28 cellular contexts compared by ENCODE assay signal in genomic region chr15:76945494-76945893, GRCh38. TPM values are rescaled to one million over a fixed set of nuclear protein-coding genes. Genes with fewer than 3 reads are reported as not detected.
"Had no signal": no experiment of that assay in that cellular context is flagged by ENCODE, and none has a peak within 500 bp of the region (broad histone marks: within the 10 kb centered on the region; RNA-seq: fewer than 3 reads in every experiment).

No MANE protein-coding gene starts in this region.

- H3K27ac ChIP-seq: left ventricle myocardium inferior, parathyroid adenoma, upper lobe of left lung had no signal

- H3K4me3 Mint-ChIP-seq: activated B cell treated with CpG ODN at 0.5 μM for 24 hours; activated CD4-positive, alpha-beta T cell treated with anti-CD3 and anti-CD28 coated beads for 36 hours; activated naive CD8-positive, alpha-beta T cell treated with anti-CD3 and anti-CD28 coated beads for 36 hours; activated T-cell treated with anti-CD3 and anti-CD28 coated beads, Interleukin-2, amount 50 U/mL, for 24 hours; dendritic cell treated with granulocyte-macrophage colony-stimulating factor and Interleukin-4, amounts not matched to agents 40 ng/mL and 50 ng/mL, for 4 days; nephron progenitor cell had no signal

- H3K4me2 ChIP-seq: smooth muscle cell had no signal

- H3K27me3 ChIP-seq: upper lobe of left lung had no signal

- H3K4me3 ChIP-seq: left ventricle myocardium inferior, smooth muscle cell, upper lobe of left lung had no signal

- H3K4me1 ChIP-seq: left ventricle myocardium inferior, parathyroid adenoma, upper lobe of left lung had no signal

- H3K9me3 Mint-ChIP-seq: activated B cell treated with CpG ODN at 0.5 μM for 24 hours; activated naive CD8-positive, alpha-beta T cell treated with anti-CD3 and anti-CD28 coated beads for 36 hours; activated T-cell treated with anti-CD3 and anti-CD28 coated beads, Interleukin-2, amount 50 U/mL, for 24 hours; activated T-helper 2 cell treated with anti-CD3 and anti-CD28 coated beads, Interferon-gamma antibody, Interleukin-2, Interleukin-4, amounts not matched to agents 10 μg/mL and 5 μg/mL and 100 μg/mL, durations not matched to agents 14 hours and 24 hours and 36 hours; dendritic cell treated with granulocyte-macrophage colony-stimulating factor and Interleukin-4, amounts not matched to agents 40 ng/mL and 50 ng/mL, for 4 days had no signal

- H3K4me1 Mint-ChIP-seq: activated CD4-positive, alpha-beta T cell treated with anti-CD3 and anti-CD28 coated beads for 36 hours; nephron progenitor cell had no signal

- DNase-seq: activated B cell treated with CpG ODN at 0.5 μM for 24 hours; activated CD4-positive, alpha-beta T cell treated with anti-CD3 and anti-CD28 coated beads for 36 hours; activated CD4-positive, alpha-beta T cell treated with anti-CD3 and anti-CD28 coated beads, Interleukin-2, amount 50 U/mL, for 4 hours; activated CD8-positive, alpha-beta memory T cell treated with anti-CD3 and anti-CD28 coated beads for 24 hours; activated CD8-positive, alpha-beta memory T cell treated with anti-CD3 and anti-CD28 coated beads, Interleukin-2, amount 50 U/mL, for 4 hours; activated naive CD4-positive, alpha-beta T cell; activated naive CD8-positive, alpha-beta T cell treated with anti-CD3 and anti-CD28 coated beads for 36 hours; activated T-cell treated with anti-CD3 and anti-CD28 coated beads, Interleukin-2, amount 50 U/mL, for 24 hours; amygdala; effector CD4-positive, alpha-beta T cell; erythroblast; foreskin melanocyte; hippocampal formation; left ventricle myocardium inferior; nephron progenitor cell; nucleus accumbens; stimulated activated CD4-positive, alpha-beta T cell treated with anti-CD3 and anti-CD28 coated beads, Interleukin-2, amount 100 ng/mL, for 48 hours; stimulated activated naive CD8-positive, alpha-beta T cell treated with anti-CD3 and anti-CD28 coated beads, Interleukin-15, Interleukin-2, amounts not matched to agents 100 U/mL and 50 U/mL, for 24 hours; T1000; upper lobe of left lung had no signal

- H2AFZ ChIP-seq: parathyroid adenoma had no signal

- H3K9ac ChIP-seq: parathyroid adenoma had no signal

- ATAC-seq: activated CD4-positive, alpha-beta T cell treated with anti-CD3 and anti-CD28 coated beads for 36 hours; sciatic nerve; stimulated activated naive CD8-positive, alpha-beta T cell treated with anti-CD3 and anti-CD28 coated beads, Interleukin-15, Interleukin-2, amounts not matched to agents 100 U/mL and 50 U/mL, for 24 hours had no signal

- H3K27ac Mint-ChIP-seq: activated B cell treated with CpG ODN at 0.5 μM for 24 hours; activated CD4-positive, alpha-beta T cell treated with anti-CD3 and anti-CD28 coated beads for 36 hours; activated naive CD8-positive, alpha-beta T cell treated with anti-CD3 and anti-CD28 coated beads for 36 hours; activated T-cell treated with anti-CD3 and anti-CD28 coated beads, Interleukin-2, amount 50 U/mL, for 24 hours; activated T-helper 2 cell treated with anti-CD3 and anti-CD28 coated beads, Interferon-gamma antibody, Interleukin-2, Interleukin-4, amounts not matched to agents 10 μg/mL and 5 μg/mL and 100 μg/mL, durations not matched to agents 14 hours and 24 hours and 36 hours; dendritic cell treated with granulocyte-macrophage colony-stimulating factor and Interleukin-4, amounts not matched to agents 40 ng/mL and 50 ng/mL, for 4 days; nephron progenitor cell had no signal

- H3K9me3 ChIP-seq: left ventricle myocardium inferior, upper lobe of left lung had no signal

- H3K79me2 ChIP-seq: parathyroid adenoma had no signal

- H3K27me3 Mint-ChIP-seq: activated B cell treated with CpG ODN at 0.5 μM for 24 hours; activated CD4-positive, alpha-beta T cell treated with anti-CD3 and anti-CD28 coated beads for 36 hours; activated naive CD8-positive, alpha-beta T cell treated with anti-CD3 and anti-CD28 coated beads for 36 hours; activated T-cell treated with anti-CD3 and anti-CD28 coated beads, Interleukin-2, amount 50 U/mL, for 24 hours; dendritic cell treated with granulocyte-macrophage colony-stimulating factor and Interleukin-4, amounts not matched to agents 40 ng/mL and 50 ng/mL, for 4 days had no signal

RNA-seq across cellular contexts. Expression of gene PSTPIP1, which starts 49.4 kb away (rescaled TPM):
- total RNA-seq: chondrocyte, myocyte, renal cortical epithelial cell, smooth muscle cell had no signal
